1 cellular context compared by ENCODE assay signal in genomic region chr10:51699475-51700227, GRCh38.
TF ChIP-seq lines count a peak whose summit lies in the region.

TSS of gene CSTF2T (minus strand) at chr10:51699595. CDS start at chr10:51699549, 46 bp downstream.

TF ChIP-seq in K562, 482 proteins besides CTCF, POLR2A, EP300 and RAD21 (continued from another document):
- TF ChIP-seq CBX5 (IDR thresholded peaks at IDR 0.05; ENCODE audit: borderline replicate concordance, low read depth) (peak; percentile 15; the same call in 1 of the 2 replicates), RAD51 (IDR thresholded peaks at IDR 0.05; ENCODE audit: borderline replicate concordance, low read depth) (peak; percentile 9; the same call in 1 of the 2 replicates), L3MBTL2 (IDR thresholded peaks at IDR 0.05) (peak; percentile 98), KLF10 (CRISPR knock-in tag; IDR thresholded peaks at IDR 0.05) (no peak), DMBX1 (CRISPR knock-in tag; IDR thresholded peaks at IDR 0.05; ENCODE audit: borderline replicate concordance) (peak; percentile 49; the same call in 1 of the 2 replicates), RCOR1 (IDR thresholded peaks at IDR 0.05; ENCODE audit: borderline replicate concordance in 1 of 2, low read depth in 2 of 2, low read length in 2 of 2) (no peak), EWSR1 (IDR thresholded peaks at IDR 0.05; ENCODE audit: borderline replicate concordance, low read depth, partially characterized antibody) (no peak), PHF20 (IDR thresholded peaks at IDR 0.05; ENCODE audit: partially characterized antibody) (peak; percentile 91), BDP1 (IDR thresholded peaks at IDR 0.05; ENCODE audit: insufficient read depth, insufficient read length) (no peak), DEAF1 (CRISPR knock-in tag; IDR thresholded peaks at IDR 0.05) (no peak), AFF1 (IDR thresholded peaks at IDR 0.05; ENCODE audit: low read depth in 1 of 2, partially characterized antibody in 2 of 2) (peak in 1 of 2 experiments; percentile 68), CHD4 (IDR thresholded peaks at IDR 0.05; ENCODE audit: insufficient read depth, insufficient replicate concordance, low read depth, low read length, poor library complexity, severe bottlenecking) (no peak), NRF1 (conservative IDR thresholded peaks at IDR 0.05 in 1 of 2, IDR thresholded peaks at IDR 0.05 in 1 of 2) (no peak), MAZ (CRISPR knock-in tag; conservative IDR thresholded peaks at IDR 0.05 in 1 of 2, IDR thresholded peaks at IDR 0.05 in 1 of 2) (peak; percentile 74 to 75), HBP1 (CRISPR knock-in tag; IDR thresholded peaks at IDR 0.05) (peak; percentile 72; the same call in 1 of the 2 replicates), ELK3 (CRISPR knock-in tag; IDR thresholded peaks at IDR 0.05) (no peak), MYNN (IDR thresholded peaks at IDR 0.05) (peak; percentile 26; the same call in 1 of the 2 replicates), MYNN (CRISPR knock-in tag; IDR thresholded peaks at IDR 0.05) (no peak), ETV6 (IDR thresholded peaks at IDR 0.05; ENCODE audit: borderline replicate concordance in 1 of 2, low read depth in 2 of 2, low read length in 1 of 2) (no peak), ETV6 (CRISPR knock-in tag; IDR thresholded peaks at IDR 0.05; ENCODE audit: borderline replicate concordance) (peak; percentile 49; the same call in 1 of the 2 replicates), NEUROD1 (IDR thresholded peaks at IDR 0.05; ENCODE audit: borderline replicate concordance, low read depth, low read length, partially characterized antibody) (peak; percentile 75), C11orf30 (IDR thresholded peaks at IDR 0.05; ENCODE audit: low read depth) (peak; percentile 94), POLR2G (IDR thresholded peaks at IDR 0.05; ENCODE audit: low read depth, low read length) (peak; percentile 69), FOXM1 (IDR thresholded peaks at IDR 0.05; ENCODE audit: low read depth) (peak; percentile 86), FOXM1 (CRISPR knock-in tag; IDR thresholded peaks at IDR 0.05; ENCODE audit: low read depth) (no peak), U2AF1 (optimal IDR thresholded peaks at IDR 0.05; ENCODE audit: low read depth, low read length) (no peak), ZNF217 (CRISPR knock-in tag; IDR thresholded peaks at IDR 0.05) (no peak), XRCC5 (IDR thresholded peaks at IDR 0.05; ENCODE audit: low read depth, low read length) (peak; percentile 94), NELFE (IDR thresholded peaks at IDR 0.05; ENCODE audit: insufficient read depth, insufficient read length) (no peak), ZSCAN29 (IDR thresholded peaks at IDR 0.05) (peak; percentile 87), ZNF354B (CRISPR knock-in tag; IDR thresholded peaks at IDR 0.05) (0 out of 2 replicates have a peak, but pooled peaks have one; percentile 10), ZNF584 (CRISPR knock-in tag; IDR thresholded peaks at IDR 0.05; ENCODE audit: low read depth) (no peak), LCOR (CRISPR knock-in tag; IDR thresholded peaks at IDR 0.05) (peak; percentile 91), NCOA1 (IDR thresholded peaks at IDR 0.05; ENCODE audit: low read depth) (peak; percentile 99), HMG20A (CRISPR knock-in tag; conservative IDR thresholded peaks at IDR 0.05) (no peak), ZNF707 (CRISPR knock-in tag; conservative IDR thresholded peaks at IDR 0.05) (peak; percentile 57), ZC3H11A (IDR thresholded peaks at IDR 0.05; ENCODE audit: low read depth, low read length) (peak; percentile 94), ZZZ3 (IDR thresholded peaks at IDR 0.05) (peak; percentile 75; the same call in 1 of the 2 replicates), SMAD4 (CRISPR knock-in tag; conservative IDR thresholded peaks at IDR 0.05) (peak; percentile 85), PHF8 (IDR thresholded peaks at IDR 0.05; ENCODE audit: borderline replicate concordance, low read length) (peak; percentile 88)
